ENCODE assay signal across 2 cellular contexts in the genomic region with DNA sequence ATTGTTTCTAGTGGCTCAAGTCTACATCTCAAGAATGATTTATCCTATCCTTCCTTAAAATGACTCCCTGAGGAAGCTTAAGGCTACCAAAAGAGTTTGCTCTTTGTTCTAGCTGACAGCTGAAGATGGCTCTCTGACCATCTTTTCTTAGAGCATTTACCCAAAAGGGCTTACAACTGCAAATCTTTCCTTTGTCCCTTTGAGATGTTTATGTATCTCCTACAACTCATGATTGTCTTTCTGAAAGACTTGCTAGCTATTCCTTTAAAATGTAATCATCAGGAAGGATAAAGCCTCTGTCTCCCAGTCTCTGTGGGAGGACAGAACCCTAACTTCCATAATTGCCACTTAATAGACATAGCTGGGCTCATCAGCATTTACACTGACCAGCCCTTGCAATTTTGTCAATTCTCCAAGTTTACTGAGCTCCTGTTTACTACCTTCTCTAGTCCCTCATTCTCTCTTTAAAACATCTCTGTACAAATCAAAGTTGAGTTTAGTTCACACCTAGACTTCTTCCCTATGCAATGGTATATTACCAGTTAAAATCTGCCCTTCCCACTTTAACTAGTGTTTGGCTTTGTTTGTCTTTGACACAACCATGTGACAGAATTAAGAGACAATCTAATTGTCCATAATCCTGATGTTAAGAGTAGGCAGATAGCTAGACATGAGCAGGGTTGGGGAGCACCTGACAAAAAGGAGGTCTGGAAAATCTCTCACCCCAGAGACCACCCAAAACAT.
TF ChIP-seq lines count a peak whose summit lies in the region.

No MANE protein-coding gene starts in this region.

TF ChIP-seq in H1, 55 proteins besides CTCF, POLR2A, EP300 and RAD21 (continues in another document):
- no peak for TF ChIP-seq CHD2 (IDR thresholded peaks at IDR 0.05; ENCODE audit: low read length)
- TF ChIP-seq, protein P1, sequence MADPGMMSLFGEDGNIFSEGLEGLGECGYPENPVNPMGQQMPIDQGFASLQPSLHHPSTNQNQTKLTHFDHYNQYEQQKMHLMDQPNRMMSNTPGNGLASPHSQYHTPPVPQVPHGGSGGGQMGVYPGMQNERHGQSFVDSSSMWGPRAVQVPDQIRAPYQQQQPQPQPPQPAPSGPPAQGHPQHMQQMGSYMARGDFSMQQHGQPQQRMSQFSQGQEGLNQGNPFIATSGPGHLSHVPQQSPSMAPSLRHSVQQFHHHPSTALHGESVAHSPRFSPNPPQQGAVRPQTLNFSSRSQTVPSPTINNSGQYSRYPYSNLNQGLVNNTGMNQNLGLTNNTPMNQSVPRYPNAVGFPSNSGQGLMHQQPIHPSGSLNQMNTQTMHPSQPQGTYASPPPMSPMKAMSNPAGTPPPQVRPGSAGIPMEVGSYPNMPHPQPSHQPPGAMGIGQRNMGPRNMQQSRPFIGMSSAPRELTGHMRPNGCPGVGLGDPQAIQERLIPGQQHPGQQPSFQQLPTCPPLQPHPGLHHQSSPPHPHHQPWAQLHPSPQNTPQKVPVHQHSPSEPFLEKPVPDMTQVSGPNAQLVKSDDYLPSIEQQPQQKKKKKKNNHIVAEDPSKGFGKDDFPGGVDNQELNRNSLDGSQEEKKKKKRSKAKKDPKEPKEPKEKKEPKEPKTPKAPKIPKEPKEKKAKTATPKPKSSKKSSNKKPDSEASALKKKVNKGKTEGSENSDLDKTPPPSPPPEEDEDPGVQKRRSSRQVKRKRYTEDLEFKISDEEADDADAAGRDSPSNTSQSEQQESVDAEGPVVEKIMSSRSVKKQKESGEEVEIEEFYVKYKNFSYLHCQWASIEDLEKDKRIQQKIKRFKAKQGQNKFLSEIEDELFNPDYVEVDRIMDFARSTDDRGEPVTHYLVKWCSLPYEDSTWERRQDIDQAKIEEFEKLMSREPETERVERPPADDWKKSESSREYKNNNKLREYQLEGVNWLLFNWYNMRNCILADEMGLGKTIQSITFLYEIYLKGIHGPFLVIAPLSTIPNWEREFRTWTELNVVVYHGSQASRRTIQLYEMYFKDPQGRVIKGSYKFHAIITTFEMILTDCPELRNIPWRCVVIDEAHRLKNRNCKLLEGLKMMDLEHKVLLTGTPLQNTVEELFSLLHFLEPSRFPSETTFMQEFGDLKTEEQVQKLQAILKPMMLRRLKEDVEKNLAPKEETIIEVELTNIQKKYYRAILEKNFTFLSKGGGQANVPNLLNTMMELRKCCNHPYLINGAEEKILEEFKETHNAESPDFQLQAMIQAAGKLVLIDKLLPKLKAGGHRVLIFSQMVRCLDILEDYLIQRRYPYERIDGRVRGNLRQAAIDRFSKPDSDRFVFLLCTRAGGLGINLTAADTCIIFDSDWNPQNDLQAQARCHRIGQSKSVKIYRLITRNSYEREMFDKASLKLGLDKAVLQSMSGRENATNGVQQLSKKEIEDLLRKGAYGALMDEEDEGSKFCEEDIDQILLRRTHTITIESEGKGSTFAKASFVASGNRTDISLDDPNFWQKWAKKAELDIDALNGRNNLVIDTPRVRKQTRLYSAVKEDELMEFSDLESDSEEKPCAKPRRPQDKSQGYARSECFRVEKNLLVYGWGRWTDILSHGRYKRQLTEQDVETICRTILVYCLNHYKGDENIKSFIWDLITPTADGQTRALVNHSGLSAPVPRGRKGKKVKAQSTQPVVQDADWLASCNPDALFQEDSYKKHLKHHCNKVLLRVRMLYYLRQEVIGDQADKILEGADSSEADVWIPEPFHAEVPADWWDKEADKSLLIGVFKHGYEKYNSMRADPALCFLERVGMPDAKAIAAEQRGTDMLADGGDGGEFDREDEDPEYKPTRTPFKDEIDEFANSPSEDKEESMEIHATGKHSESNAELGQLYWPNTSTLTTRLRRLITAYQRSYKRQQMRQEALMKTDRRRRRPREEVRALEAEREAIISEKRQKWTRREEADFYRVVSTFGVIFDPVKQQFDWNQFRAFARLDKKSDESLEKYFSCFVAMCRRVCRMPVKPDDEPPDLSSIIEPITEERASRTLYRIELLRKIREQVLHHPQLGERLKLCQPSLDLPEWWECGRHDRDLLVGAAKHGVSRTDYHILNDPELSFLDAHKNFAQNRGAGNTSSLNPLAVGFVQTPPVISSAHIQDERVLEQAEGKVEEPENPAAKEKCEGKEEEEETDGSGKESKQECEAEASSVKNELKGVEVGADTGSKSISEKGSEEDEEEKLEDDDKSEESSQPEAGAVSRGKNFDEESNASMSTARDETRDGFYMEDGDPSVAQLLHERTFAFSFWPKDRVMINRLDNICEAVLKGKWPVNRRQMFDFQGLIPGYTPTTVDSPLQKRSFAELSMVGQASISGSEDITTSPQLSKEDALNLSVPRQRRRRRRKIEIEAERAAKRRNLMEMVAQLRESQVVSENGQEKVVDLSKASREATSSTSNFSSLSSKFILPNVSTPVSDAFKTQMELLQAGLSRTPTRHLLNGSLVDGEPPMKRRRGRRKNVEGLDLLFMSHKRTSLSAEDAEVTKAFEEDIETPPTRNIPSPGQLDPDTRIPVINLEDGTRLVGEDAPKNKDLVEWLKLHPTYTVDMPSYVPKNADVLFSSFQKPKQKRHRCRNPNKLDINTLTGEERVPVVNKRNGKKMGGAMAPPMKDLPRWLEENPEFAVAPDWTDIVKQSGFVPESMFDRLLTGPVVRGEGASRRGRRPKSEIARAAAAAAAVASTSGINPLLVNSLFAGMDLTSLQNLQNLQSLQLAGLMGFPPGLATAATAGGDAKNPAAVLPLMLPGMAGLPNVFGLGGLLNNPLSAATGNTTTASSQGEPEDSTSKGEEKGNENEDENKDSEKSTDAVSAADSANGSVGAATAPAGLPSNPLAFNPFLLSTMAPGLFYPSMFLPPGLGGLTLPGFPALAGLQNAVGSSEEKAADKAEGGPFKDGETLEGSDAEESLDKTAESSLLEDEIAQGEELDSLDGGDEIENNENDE (IDR thresholded peaks at IDR 0.05; ENCODE audit: insufficient replicate concordance, low read length): peak; percentile 78
- peak; percentile 59 for TF ChIP-seq NANOG (IDR thresholded peaks at IDR 0.05; ENCODE audit: insufficient read depth, low read depth, low read length, poor library complexity, severe bottlenecking)
- TF ChIP-seq FOSL1 (IDR thresholded peaks at IDR 0.05; ENCODE audit: insufficient read depth, low read depth, low read length): no peak
- TF ChIP-seq HDAC2 (IDR thresholded peaks at IDR 0.05; ENCODE audit: borderline replicate concordance in 1 of 2, low read depth in 2 of 2, low read length in 2 of 2): 0 out of 4 replicates have a peak, but pooled peaks of 1 of the 2 experiments have one; percentile 50
- TF ChIP-seq, protein P2, sequence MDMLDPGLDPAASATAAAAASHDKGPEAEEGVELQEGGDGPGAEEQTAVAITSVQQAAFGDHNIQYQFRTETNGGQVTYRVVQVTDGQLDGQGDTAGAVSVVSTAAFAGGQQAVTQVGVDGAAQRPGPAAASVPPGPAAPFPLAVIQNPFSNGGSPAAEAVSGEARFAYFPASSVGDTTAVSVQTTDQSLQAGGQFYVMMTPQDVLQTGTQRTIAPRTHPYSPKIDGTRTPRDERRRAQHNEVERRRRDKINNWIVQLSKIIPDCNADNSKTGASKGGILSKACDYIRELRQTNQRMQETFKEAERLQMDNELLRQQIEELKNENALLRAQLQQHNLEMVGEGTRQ (IDR thresholded peaks at IDR 0.05; ENCODE audit: low read length): no peak
- TF ChIP-seq SP4 (IDR thresholded peaks at IDR 0.05; ENCODE audit: low read length): no peak
- no peak for TF ChIP-seq KDM5A (IDR thresholded peaks at IDR 0.05; ENCODE audit: low read length)
- TF ChIP-seq, protein P3, sequence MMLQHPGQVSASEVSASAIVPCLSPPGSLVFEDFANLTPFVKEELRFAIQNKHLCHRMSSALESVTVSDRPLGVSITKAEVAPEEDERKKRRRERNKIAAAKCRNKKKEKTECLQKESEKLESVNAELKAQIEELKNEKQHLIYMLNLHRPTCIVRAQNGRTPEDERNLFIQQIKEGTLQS (IDR thresholded peaks at IDR 0.05; ENCODE audit: insufficient read depth, low read depth, low read length): no peak
- no peak for TF ChIP-seq MAFK (IDR thresholded peaks at IDR 0.05; ENCODE audit: low read depth, low read length)
- TF ChIP-seq SIN3A (conservative IDR thresholded peaks at IDR 0.05 in 1 of 2, IDR thresholded peaks at IDR 0.05 in 1 of 2; ENCODE audit: low read depth in 1 of 2, low read length in 2 of 2): no peak
- no peak for TF ChIP-seq EZH2 (IDR thresholded peaks at IDR 0.05; ENCODE audit: low read depth, low read length, severe bottlenecking)

TF ChIP-seq in SK-N-SH, 30 proteins besides CTCF, POLR2A, EP300 and RAD21:
- TF ChIP-seq, protein P2 (IDR thresholded peaks at IDR 0.05; ENCODE audit: borderline replicate concordance, low read depth, low read length): no peak
- TF ChIP-seq MXI1 (IDR thresholded peaks at IDR 0.05; ENCODE audit: low read depth, low read length): no peak
- TF ChIP-seq POLR2AphosphoS5 (IDR thresholded peaks at IDR 0.05; ENCODE audit: low read depth, low read length): no peak
- no peak for TF ChIP-seq GABPA (IDR thresholded peaks at IDR 0.05; ENCODE audit: low read depth)
- no peak for TF ChIP-seq NRF1 (IDR thresholded peaks at IDR 0.05; ENCODE audit: low read depth, low read length)
- TF ChIP-seq RCOR1 (IDR thresholded peaks at IDR 0.05; ENCODE audit: low read length): no peak
- no peak for TF ChIP-seq FOSL2 (IDR thresholded peaks at IDR 0.05; ENCODE audit: borderline replicate concordance, low read depth)
- no peak for TF ChIP-seq FOXM1 (IDR thresholded peaks at IDR 0.05; ENCODE audit: low read depth)
